In the genomic region with DNA sequence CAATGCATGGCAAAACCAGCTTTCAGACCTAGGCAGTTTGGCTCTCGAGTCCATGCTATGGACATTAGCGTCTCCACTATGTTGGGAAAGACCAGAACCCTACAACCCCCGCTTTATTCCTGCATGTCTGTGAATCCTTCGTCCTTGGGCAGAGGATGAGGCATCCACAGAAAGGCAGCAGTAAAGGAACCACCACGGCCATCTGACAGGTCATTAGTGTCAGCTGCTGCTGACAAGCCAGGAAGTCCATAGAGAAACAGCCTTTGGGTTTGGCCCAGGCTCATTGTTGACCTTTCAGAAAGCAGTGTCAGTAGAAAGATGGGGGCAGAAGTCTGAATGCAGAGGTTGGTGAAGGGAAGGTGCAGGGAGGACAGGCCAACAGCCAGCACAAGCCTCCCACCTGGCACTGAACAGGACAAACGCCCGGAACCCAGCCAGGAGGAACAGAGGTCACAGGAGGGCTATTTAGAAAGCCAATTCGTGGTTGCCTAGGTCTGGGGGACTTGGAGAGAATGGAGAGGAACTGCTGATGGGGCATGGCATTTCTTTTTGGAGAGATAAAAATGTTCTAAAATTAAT, we compare ENCODE assay signal across 19 cellular contexts.
"Had no signal": no experiment of that assay in that cellular context is flagged by ENCODE, and none has a peak within 500 bp of the region (broad histone marks: within the 10 kb centered on the region; RNA-seq: fewer than 3 reads in every experiment).

No MANE protein-coding gene starts in this region.

- H3K9me3 ChIP-seq: esophagus squamous epithelium, left lung, stomach, thoracic aorta had no signal

- H3K4me1 ChIP-seq: foreskin keratinocyte, left lung had no signal

- H3K27ac Mint-ChIP-seq: dendritic cell treated with granulocyte-macrophage colony-stimulating factor and Interleukin-4, amounts not matched to agents 40 ng/mL and 50 ng/mL, for 4 days; effector memory CD8-positive, alpha-beta T cell; naive thymus-derived CD4-positive, alpha-beta T cell; nephron progenitor cell had no signal

- H3K4me3 Mint-ChIP-seq: dendritic cell treated with granulocyte-macrophage colony-stimulating factor and Interleukin-4, amounts not matched to agents 40 ng/mL and 50 ng/mL, for 4 days; effector memory CD8-positive, alpha-beta T cell; naive thymus-derived CD4-positive, alpha-beta T cell; nephron progenitor cell had no signal

- H3K36me3 ChIP-seq: esophagus squamous epithelium, left lung, stomach, thoracic aorta had no signal

- H3K9me3 Mint-ChIP-seq: dendritic cell treated with granulocyte-macrophage colony-stimulating factor and Interleukin-4, amounts not matched to agents 40 ng/mL and 50 ng/mL, for 4 days; effector memory CD8-positive, alpha-beta T cell; naive thymus-derived CD4-positive, alpha-beta T cell; nephron progenitor cell had no signal

- H3K27me3 ChIP-seq: esophagus squamous epithelium, foreskin keratinocyte, left lung, stomach had no signal

- ATAC-seq: effector memory CD8-positive, alpha-beta T cell; foreskin keratinocyte; left lung; naive thymus-derived CD4-positive, alpha-beta T cell had no signal

- H3K27ac ChIP-seq: esophagus squamous epithelium, foreskin keratinocyte, left lung, stomach, thoracic aorta had no signal

- H3K27me3 Mint-ChIP-seq: dendritic cell treated with granulocyte-macrophage colony-stimulating factor and Interleukin-4, amounts not matched to agents 40 ng/mL and 50 ng/mL, for 4 days had no signal

- H3K36me3 Mint-ChIP-seq: naive thymus-derived CD4-positive, alpha-beta T cell had no signal

- FAIRE-seq: colon, small intestine, urothelium cell line had no signal

- DNase-seq: cerebellar nuclear complex; effector memory CD8-positive, alpha-beta T cell; esophagus squamous epithelium; foreskin keratinocyte; hippocampal formation; left lung; naive thymus-derived CD4-positive, alpha-beta T cell; nephron progenitor cell; posterior cingulate gyrus; small intestine; stimulated activated CD4-positive, alpha-beta T cell treated with anti-CD3 and anti-CD28 coated beads, Interleukin-12 subunit alpha, Interleukin-12 subunit beta, amount 100 ng/mL, for 4 hours; stimulated activated naive CD4-positive, alpha-beta T cell; stomach; substantia nigra; trophoblast cell had no signal

- H3K4me3 ChIP-seq: esophagus squamous epithelium, left lung, stomach, thoracic aorta had no signal
